Comparison of ENCODE assay signal across 8 cellular contexts in the genomic region with DNA sequence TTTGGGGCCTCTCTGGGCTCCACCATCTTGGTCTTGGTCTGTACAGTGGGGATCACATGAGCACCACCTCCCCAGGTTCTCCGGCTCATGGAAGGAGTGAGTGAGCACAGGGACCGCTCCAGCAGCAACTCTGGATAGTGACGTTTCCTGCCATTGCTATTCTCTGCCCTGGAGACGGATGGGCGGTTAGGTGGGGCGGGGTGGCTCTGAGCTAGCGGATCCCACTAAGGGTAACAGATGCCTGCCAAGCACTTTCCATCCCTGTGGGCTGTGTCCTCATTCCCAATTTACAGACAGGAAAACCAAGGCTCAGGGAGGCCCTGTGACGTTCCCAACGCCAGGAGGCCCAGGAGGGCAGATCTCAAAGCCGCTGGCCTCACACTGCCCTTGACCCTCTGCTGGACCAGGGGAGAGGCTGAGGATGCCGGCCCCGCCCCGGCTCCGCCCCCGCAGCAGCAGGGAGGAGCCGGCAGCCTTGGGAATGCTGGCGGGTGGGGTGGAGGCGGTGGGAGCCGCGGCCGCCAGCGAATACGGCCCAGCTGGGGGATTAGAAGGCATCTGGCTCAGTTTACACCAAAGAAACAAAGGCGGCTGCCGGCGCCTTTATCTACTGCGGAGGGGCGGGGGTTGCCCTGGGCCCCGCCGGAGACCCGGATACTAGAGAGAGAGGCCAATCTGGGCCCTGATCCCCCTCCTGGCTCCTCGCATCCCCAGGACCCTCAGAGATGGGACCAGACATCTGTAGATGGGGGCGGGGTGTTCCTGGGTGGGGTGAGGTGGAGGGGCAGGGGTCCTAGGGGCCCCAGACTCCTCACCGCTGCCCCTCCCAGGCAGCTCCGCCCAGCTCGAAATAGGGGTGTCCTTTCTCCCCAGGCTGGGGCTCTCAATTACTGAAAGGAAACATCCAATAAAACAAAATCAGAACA.
A peak's percentile ranks its signal among the peaks of the same experiment; 100 is the strongest.
DNase-seq lines count a peak whose midpoint lies in the region; ATAC-seq, FAIRE-seq and TF ChIP-seq lines count a peak whose summit lies in the region.

No MANE protein-coding gene starts in this region.

- H3K27me3 Mint-ChIP-seq in astrocyte (ENCODE audit: low read depth, unreplicated experiment), result peaks cover 3% of the 10 kb centered on the region

- H3K27ac ChIP-seq in astrocyte (ENCODE audit: low read depth, low read length) (peak overlapping the region; percentile 55), iPS-20b (ENCODE audit: low read length) (peak overlapping the region; percentile 89), testis (peak overlapping the region; percentile 29 to 73)

- H3K4me3 ChIP-seq in astrocyte (ENCODE audit: insufficient read depth, low read depth, low read length), result peak overlapping the region; percentile 40
- H3K4me3 ChIP-seq in iPS-20b (ENCODE audit: low read length), result peak overlapping the region; percentile 69; the same call in 1 of the 2 replicates
- peak overlapping the region in 1 of 2 donors; percentile 39 for H3K4me3 ChIP-seq in testis

- peaks cover 3% of the 10 kb centered on the region for H3K9me3 Mint-ChIP-seq in astrocyte (ENCODE audit: unreplicated experiment)

- peaks cover 50% of the 10 kb centered on the region for H3K4me1 ChIP-seq in astrocyte (ENCODE audit: insufficient read depth, low read length)
- H3K4me1 ChIP-seq in iPS-20b (ENCODE audit: insufficient read depth, low read length), result peaks cover 8% of the 10 kb centered on the region; the same call in 1 of the 2 replicates
- peaks cover 60% of the 10 kb centered on the region for H3K4me1 ChIP-seq in testis

- H3K9ac ChIP-seq in astrocyte (ENCODE audit: low read length) (peak overlapping the region; percentile 65), iPS-20b (ENCODE audit: low read depth, low read length) (peak overlapping the region; percentile 81; the same call in 1 of the 2 replicates)

- no peak for FAIRE-seq in astrocyte (lab: Jason Lieb, UNC)

- peaks cover 6% of the 10 kb centered on the region for H3K4me1 Mint-ChIP-seq in astrocyte (ENCODE audit: low read depth, unreplicated experiment)

- H3K27me3 ChIP-seq in astrocyte (ENCODE audit: insufficient read depth, low read length), result no peaks in the 10 kb centered on the region
- H3K27me3 ChIP-seq in iPS-20b (ENCODE audit: insufficient read depth, low read length), result no peaks in the 10 kb centered on the region
- H3K27me3 ChIP-seq in testis, result no peaks in the 10 kb centered on the region

- H3K36me3 ChIP-seq in astrocyte (ENCODE audit: insufficient read depth, low read length) (no peaks in the 10 kb centered on the region), iPS-20b (ENCODE audit: insufficient read depth, low read depth, low read length) (no peaks in the 10 kb centered on the region), testis (ENCODE audit: low read depth, missing control alignments) (no peaks in the 10 kb centered on the region)

- peak overlapping the region; percentile 87 for H3K4me2 ChIP-seq in astrocyte (ENCODE audit: low read length)

- H3K79me2 ChIP-seq in astrocyte (ENCODE audit: insufficient read depth, low read length), result peaks cover 2% of the 10 kb centered on the region

- H4K20me1 ChIP-seq in astrocyte (ENCODE audit: insufficient read depth, low read length), result peaks cover 40% of the 10 kb centered on the region

- no peaks in the 10 kb centered on the region for H3K9me3 ChIP-seq in astrocyte (ENCODE audit: insufficient read depth, low read depth, low read length)
- no peaks in the 10 kb centered on the region for H3K9me3 ChIP-seq in iPS-20b (ENCODE audit: insufficient read depth, low read depth, low read length)
- no peaks in the 10 kb centered on the region for H3K9me3 ChIP-seq in testis

- TF ChIP-seq CTCF in astrocyte (IDR thresholded peaks at IDR 0.05; ENCODE audit: insufficient read depth, low read depth, low read length) (no peak), testis (IDR thresholded peaks at IDR 0.05) (peak in 2 of 3 experiments; percentile 5 to 8)

- peak overlapping the region; percentile 42 for H3K27ac Mint-ChIP-seq in astrocyte (ENCODE audit: unreplicated experiment)

- peaks cover 3% of the 10 kb centered on the region for H3K36me3 Mint-ChIP-seq in astrocyte (ENCODE audit: low read depth, unreplicated experiment)

- DNase-seq in HPDE6-E6E7 (ENCODE audit: extremely low spot score), result peak; percentile 56
- DNase-seq in astrocyte (ENCODE audit: low read depth), result peak; percentile 76
- peak; percentile 86 for DNase-seq in testis
- no peak for DNase-seq in KBM-7

- no peak overlapping the region for H3K4me3 Mint-ChIP-seq in astrocyte (ENCODE audit: unreplicated experiment)

- no peak for ATAC-seq in GM18505 (IDR thresholded peaks at IDR 0.05; ENCODE audit: unreplicated experiment)
- ATAC-seq in GM18520 (IDR thresholded peaks at IDR 0.05; ENCODE audit: unreplicated experiment), result no peak
- no peak for ATAC-seq in GM19023 (IDR thresholded peaks at IDR 0.05; ENCODE audit: unreplicated experiment)

- intact Hi-C loops in testis (cut with DNase I; ENCODE audit: low total_unique reads), result no loop called here

- 8 to 20% methylated on average over 25 to 36 of the region's 36 CpGs for WGBS in testis, 2 donors

- H2AFZ ChIP-seq in astrocyte (ENCODE audit: low read depth, low read length), result no peak overlapping the region

- TF ChIP-seq POLR2A in testis (IDR thresholded peaks at IDR 0.05) (no peak), GM18505 (IDR thresholded peaks at IDR 0.05; ENCODE audit: borderline replicate concordance, extremely low read depth, insufficient read depth, insufficient read length) (no peak)

- in situ Hi-C loops in KBM-7 (cut with MboI; ENCODE audit: low pct_unique_long_range_greater_than_20kb, low sequenced_read_pairs), result no loop called here
